ENCODE assay signal across 8 cellular contexts in the genomic region with DNA sequence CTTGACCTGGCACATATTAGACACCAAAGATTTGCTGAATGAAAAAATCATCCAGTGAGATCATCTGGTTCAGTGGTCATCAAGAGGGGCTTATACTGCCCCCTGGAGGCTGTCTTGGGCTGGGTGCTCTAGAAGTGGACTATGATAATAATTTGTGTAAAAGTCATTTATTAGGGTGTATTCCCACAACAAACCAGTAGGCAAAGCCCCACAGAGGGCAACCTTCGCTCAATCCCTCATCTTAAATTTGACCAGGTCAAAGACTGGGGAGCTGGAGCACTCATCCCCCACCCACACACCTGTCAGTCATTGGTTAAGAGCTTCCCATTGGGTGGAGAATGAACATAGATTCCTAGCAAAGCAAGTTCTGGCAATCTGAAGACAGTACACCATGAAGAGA. TPM values are rescaled to one million over a fixed set of nuclear protein-coding genes. Genes with fewer than 3 reads are reported as not detected.
DNase-seq lines count a peak whose midpoint lies in the region; ATAC-seq and TF ChIP-seq lines count a peak whose summit lies in the region.

No MANE protein-coding gene starts in this region.

- no peaks in the 10 kb centered on the region for H3K4me1 ChIP-seq in foreskin keratinocyte

- peak; percentile 60 for TF ChIP-seq CTCF in AG09309 (IDR thresholded peaks at IDR 0.05; ENCODE audit: control insufficient read depth, insufficient read depth, low read depth, low read length, missing control alignments)
- TF ChIP-seq CTCF in GM12865 (IDR thresholded peaks at IDR 0.05; ENCODE audit: insufficient read depth, low read depth, low read length, missing control alignments): peak; percentile 70
- TF ChIP-seq CTCF in foreskin keratinocyte (conservative IDR thresholded peaks at IDR 0.05): peak; percentile 84

- H3K4me3 ChIP-seq in AG09309 (ENCODE audit: control insufficient read depth, low read depth, low read length) (no peak overlapping the region), GM12865 (ENCODE audit: low read depth, low read length) (no peak overlapping the region)

- no peak overlapping the region for H3K27ac ChIP-seq in foreskin keratinocyte

- DNase-seq in AG09309 (ENCODE audit: low read depth): no peak
- peak; percentile 68 for DNase-seq in GM12865 (ENCODE audit: low read depth)
- peak; percentile 55 for DNase-seq in RKO (ENCODE audit: low spot score)
- DNase-seq in foreskin keratinocyte: peak in 1 of 2 donors; percentile 39
- no peak for DNase-seq in NCI-H1092 treated with DMSO at 0.1 percent for 48 hours (lab: John Stamatoyannopoulos, UW)
- DNase-seq in SIG-M5 treated with dmso at 0.1 percent for 504 hours (lab: John Stamatoyannopoulos, UW; ENCODE audit: unreplicated experiment): no peak
- no peak for DNase-seq in NCI-H1436 (lab: John Stamatoyannopoulos, UW)

- peaks cover 4% of the 10 kb centered on the region for H3K27me3 ChIP-seq in foreskin keratinocyte

- ATAC-seq in foreskin keratinocyte: peak; percentile 78
- ATAC-seq in HG03469 (IDR thresholded peaks at IDR 0.05; ENCODE audit: unreplicated experiment): no peak

RNA-seq across cellular contexts. Expression of gene FICD, which starts 20.0 kb away (rescaled TPM):
- total RNA-seq in foreskin keratinocyte: 2.0 and 2.8 TPM in 2 replicates
- polyA plus RNA-seq in foreskin keratinocyte: 0.87 and 1.00 TPM in 2 replicates

Comparison
In these comparisons a context has a peak if more than half of its experiments do, and no peak if none do; other contexts are left out.
1. DNase-seq: peak in GM12865 (single experiment) and RKO (single experiment); none in AG09309 (single experiment), NCI-H1092 treated with DMSO at 0.1 percent for 48 hours (single experiment), SIG-M5 treated with dmso at 0.1 percent for 504 hours (single experiment) and NCI-H1436 (single experiment).
2. Peak in every context shown above with its lines, with median percentiles within 50 percentile points of each other: CTCF ChIP-seq.